Comparison of ENCODE assay signal across 8 cellular contexts in the genomic region with DNA sequence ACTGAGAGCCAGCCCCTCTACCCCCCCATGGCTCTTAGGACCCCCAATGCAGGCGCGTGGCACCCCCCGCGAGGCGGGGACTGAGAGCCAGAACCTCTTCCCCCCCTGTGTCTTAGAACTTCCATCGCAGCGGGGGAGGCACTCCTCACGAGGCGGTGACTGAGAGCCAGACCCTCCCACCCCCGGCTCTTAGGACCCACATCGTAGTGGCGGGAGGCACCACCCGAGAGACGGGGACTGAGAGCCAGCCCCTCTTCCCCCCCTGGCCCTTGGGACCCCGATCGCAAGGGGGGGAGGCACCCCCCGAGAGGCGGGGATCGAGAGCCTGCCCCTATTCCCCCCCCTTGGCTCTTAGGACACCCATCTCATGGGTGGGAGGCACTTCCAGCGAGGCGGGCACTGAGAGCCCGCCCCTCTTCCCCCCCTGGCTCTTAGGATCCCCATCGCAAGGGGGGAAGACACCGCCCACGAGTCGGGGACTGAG. TPM values are rescaled to one million over a fixed set of nuclear protein-coding genes. Genes with fewer than 3 reads are reported as not detected.
A peak's percentile ranks its signal among the peaks of the same experiment; 100 is the strongest.
DNase-seq lines count a peak whose midpoint lies in the region; ATAC-seq and TF ChIP-seq lines count a peak whose summit lies in the region.

No MANE protein-coding gene starts in this region.

- H3K36me3 ChIP-seq in neural progenitor cell: no peaks in the 10 kb centered on the region

- H3K4me3 Mint-ChIP-seq in neural progenitor cell: peak overlapping the region; percentile 81

- H3K4me2 ChIP-seq in neural progenitor cell: peak overlapping the region; percentile 93

- peak overlapping the region; percentile 79 for H2AFZ ChIP-seq in neural progenitor cell (replicated peaks)

- H3K9me3 Mint-ChIP-seq in neural progenitor cell: no peaks in the 10 kb centered on the region

- H3K27me3 ChIP-seq in dorsolateral prefrontal cortex (peaks cover 0 to 55% (median 16%) of the 10 kb centered on the region in 45 donors), neural progenitor cell (peaks cover 42% of the 10 kb centered on the region)

- no peaks in the 10 kb centered on the region for H4K20me1 ChIP-seq in neural progenitor cell (ENCODE audit: low read depth)

- intact Hi-C loops in dorsolateral prefrontal cortex (cut with DNase I): no loop called here

- H3K79me2 ChIP-seq in neural progenitor cell (ENCODE audit: low read depth): no peaks in the 10 kb centered on the region

- H3K9ac ChIP-seq in neural progenitor cell: no peak overlapping the region

- peaks cover 9% of the 10 kb centered on the region for H3F3A ChIP-seq in neural progenitor cell (ENCODE audit: low read depth)

- H3K36me3 Mint-ChIP-seq in neural progenitor cell: no peaks in the 10 kb centered on the region

- no peak for ATAC-seq in GM18873 (IDR thresholded peaks at IDR 0.05; ENCODE audit: low FRiP score, unreplicated experiment)

- H3K4me3 ChIP-seq in dorsolateral prefrontal cortex (peak overlapping the region in 54 of 59 donors; percentile 4 to 69 (median 39)), neural progenitor cell (peak overlapping the region; percentile 74)

- DNase-seq in activated gamma-delta T cell treated with Interleukin-2 at 50 U/mL for 16 hours (peak; percentile 22), activated gamma-delta T cell (lab: John Stamatoyannopoulos, UW) (no peak), NCI-H774 (lab: John Stamatoyannopoulos, UW) (peak; percentile 68), dorsolateral prefrontal cortex (no peak), neural progenitor cell (ENCODE audit: low spot score) (peak; percentile 68), NK-92 (lab: John Stamatoyannopoulos, UW; ENCODE audit: unreplicated experiment) (no peak), A172 (ENCODE audit: low spot score) (no peak)

- H3K4me1 ChIP-seq in neural progenitor cell: no peaks in the 10 kb centered on the region

- peaks cover 14% of the 10 kb centered on the region for H3K27me3 Mint-ChIP-seq in neural progenitor cell (ENCODE audit: insufficient read depth, low read depth)

- no peak overlapping the region for H3K27ac Mint-ChIP-seq in neural progenitor cell

- H3K4me1 Mint-ChIP-seq in neural progenitor cell: peaks cover 3% of the 10 kb centered on the region

- TF ChIP-seq CTCF in dorsolateral prefrontal cortex (IDR thresholded peaks at IDR 0.05 in 54 of 56, conservative IDR thresholded peaks at IDR 0.05 in 2 of 56; ENCODE audit: low read depth in 1 of 56, partially characterized antibody in 56 of 56) (no peak), neural progenitor cell (IDR thresholded peaks at IDR 0.05) (no peak)

- H3K27ac ChIP-seq in dorsolateral prefrontal cortex (no peak overlapping the region), neural progenitor cell (no peak overlapping the region)

- H3K9me3 ChIP-seq in neural progenitor cell (ENCODE audit: low read depth): no peaks in the 10 kb centered on the region

RNA-seq across cellular contexts. Expression of gene DDX11, which starts 44.7 kb away (rescaled TPM):
- total RNA-seq in dorsolateral prefrontal cortex (10 to 100 TPM in 106 of 120 experiments, 1 to 10 TPM in 14; 6.0 to 57.0 (median 23.4) TPM), neural progenitor cell (ENCODE audit: low replicate concordance) (80.1 and 98.0 TPM in 2 replicates)
- 20.9 and 22.3 TPM in 2 replicates for total RNA-seq in A172 (2014; rRNA removed; shearing (Covaris generic))

Comparison
In these comparisons a context has a peak if more than half of its experiments do, and no peak if none do; other contexts are left out.
1. DNase-seq: peak in activated gamma-delta T cell treated with Interleukin-2 at 50 U/mL for 16 hours (single experiment), NCI-H774 (single experiment) and neural progenitor cell (single experiment); none in activated gamma-delta T cell (single experiment), dorsolateral prefrontal cortex (0 of 10), NK-92 (single experiment) and A172 (single experiment).